8 cellular contexts compared by ENCODE assay signal in genomic region chr1:174258148-174258550, GRCh38.
A peak's percentile ranks its signal among the peaks of the same experiment; 100 is the strongest.
DNase-seq lines count a peak whose midpoint lies in the region; ATAC-seq and TF ChIP-seq lines count a peak whose summit lies in the region.

No MANE protein-coding gene starts in this region.

- H3K36me3 ChIP-seq in HCT116 (ENCODE audit: control insufficient read depth in 1 of 2, insufficient read depth in 2 of 2, low read length in 2 of 2): no peaks in the 10 kb centered on the region
- H3K36me3 ChIP-seq in NT2/D1 (ENCODE audit: insufficient read depth, insufficient read length, low read length): no peaks in the 10 kb centered on the region

- H2AFZ ChIP-seq in HCT116 (ENCODE audit: low read depth, low read length, poor library complexity, severe bottlenecking): no peak overlapping the region

- TF ChIP-seq CTCF in HCT116 (IDR thresholded peaks at IDR 0.05 in 2 of 3, conservative IDR thresholded peaks at IDR 0.05 in 1 of 3; ENCODE audit: borderline replicate concordance in 1 of 3, insufficient read depth in 1 of 3, low read depth in 2 of 3, low read length in 2 of 3): peak; percentile 45 to 75 (median 66)

- peak; percentile 67 for TF ChIP-seq RAD21 in HCT116 (IDR thresholded peaks at IDR 0.05; ENCODE audit: low read depth)

- no peaks in the 10 kb centered on the region for H3K79me2 ChIP-seq in HCT116 (ENCODE audit: insufficient read depth, low read length)

- POLR2A ChIA-PET in HCT116 (lab: Charles Lee): no interaction called here

- peak; percentile 84 for ATAC-seq in HCT116
- no peak for ATAC-seq in HG03025 (IDR thresholded peaks at IDR 0.05; ENCODE audit: low FRiP score, unreplicated experiment)
- no peak for ATAC-seq in GM19455 (IDR thresholded peaks at IDR 0.05; ENCODE audit: unreplicated experiment)

- TF ChIP-seq POLR2A in HCT116 (IDR thresholded peaks at IDR 0.05; ENCODE audit: borderline replicate concordance, extremely low read depth, insufficient read depth, insufficient read length): no peak

- no TSS peak for BruUV-seq in HCT116 (replicated peaks; lab: Mats Ljungman, UMichigan)

- no peaks in the 10 kb centered on the region for H3K27me3 ChIP-seq in HCT116 (ENCODE audit: insufficient read depth, low read length)
- H3K27me3 ChIP-seq in NT2/D1 (ENCODE audit: insufficient read depth, insufficient read length): no peaks in the 10 kb centered on the region

- DNase-seq in COLO829 (ENCODE audit: low spot score) (peak; percentile 69), HCT116 (ENCODE audit: low read depth, low spot score) (peak; percentile 45), NT2/D1 (ENCODE audit: low read depth, low spot score) (peak; percentile 62), head of caudate nucleus (peak in 30 of 42 donors; percentile 13 to 81 (median 54)), smooth muscle cell of the brain vasculature (ENCODE audit: low read depth, low spot score) (peak; percentile 13)
- peak; percentile 43 to 49 for DNase-seq in activated T-cell treated with anti-CD3 and anti-CD28 coated beads, Interleukin-2, amount 50 U/mL, for 48 hours

- intact Hi-C loops in HCT116 (cut with micrococcal nuclease) (loop anchor here (1.0 kb wide), 1 partner anchor 486 kb away; no protein-coding TSS in a partner anchor), head of caudate nucleus (cut with DNase I) (loop anchor here (10.0 kb wide), 1 partner anchor 737 kb away; the partner anchor contains the start of gene CACYBP)

- no peaks in the 10 kb centered on the region for H3K4me1 ChIP-seq in HCT116 (ENCODE audit: control insufficient read depth in 1 of 2, insufficient read depth in 2 of 2, low read length in 2 of 2)
- H3K4me1 ChIP-seq in NT2/D1 (ENCODE audit: insufficient read depth, insufficient read length): no peaks in the 10 kb centered on the region

- no peaks in the 10 kb centered on the region for H3K9me3 ChIP-seq in HCT116 (ENCODE audit: control insufficient read depth in 1 of 2, insufficient read depth in 1 of 2, low read depth in 1 of 2, low read length in 2 of 2)
- no peaks in the 10 kb centered on the region for H3K9me3 ChIP-seq in NT2/D1 (ENCODE audit: insufficient read depth, low read length)

- CTCF ChIA-PET in HCT116 (lab: Charles Lee): interaction anchor here (1.0 to 3.1 kb wide), 2 partner anchors 468 to 489 kb away, joined by 4 to 14 read pairs; no protein-coding TSS in a partner anchor

- no peak overlapping the region for H3K4me2 ChIP-seq in HCT116 (ENCODE audit: low read length)

- H3K27ac ChIP-seq in HCT116 (ENCODE audit: low read depth, low read length): no peak overlapping the region

- H3K4me3 ChIP-seq in HCT116 (replicated peaks in 1 of 2; ENCODE audit: low read depth in 1 of 2, low read length in 2 of 2) (no peak overlapping the region), NT2/D1 (ENCODE audit: insufficient read length, low read depth) (no peak overlapping the region)

- H3K9me2 ChIP-seq in HCT116 (ENCODE audit: insufficient read depth): no peaks in the 10 kb centered on the region

- H4K20me1 ChIP-seq in HCT116 (ENCODE audit: insufficient read depth): no peaks in the 10 kb centered on the region

- no peak overlapping the region for H3K9ac ChIP-seq in HCT116 (ENCODE audit: low read length)
- H3K9ac ChIP-seq in NT2/D1 (ENCODE audit: insufficient read length, low read depth): no peak overlapping the region

- RAD21 ChIA-PET in HCT116 (lab: Charles Lee; ENCODE audit: low non-redundant PET in 1 of 2, low total read pairs in 2 of 2, uncharacterized antibody in 2 of 2, unreplicated experiment in 2 of 2): no interaction called here

TF ChIP-seq in HCT116, 20 proteins besides CTCF, POLR2A, EP300 and RAD21:
- TF ChIP-seq YY1 (IDR thresholded peaks at IDR 0.05; ENCODE audit: extremely low read depth, insufficient replicate concordance, low read depth, low read length): no peak
- TF ChIP-seq MAX (IDR thresholded peaks at IDR 0.05): no peak
- no peak for TF ChIP-seq JUND (IDR thresholded peaks at IDR 0.05)
- TF ChIP-seq ATF3 (IDR thresholded peaks at IDR 0.05): no peak
- no peak for TF ChIP-seq SRF (IDR thresholded peaks at IDR 0.05; ENCODE audit: low read depth)
- TF ChIP-seq EZH2 (IDR thresholded peaks at IDR 0.05): no peak
- TF ChIP-seq POLR2AphosphoS5 (IDR thresholded peaks at IDR 0.05; ENCODE audit: low read depth, low read length): no peak
- no peak for TF ChIP-seq CBX3 (IDR thresholded peaks at IDR 0.05; ENCODE audit: low read depth)
- no peak for TF ChIP-seq ELF1 (IDR thresholded peaks at IDR 0.05; ENCODE audit: borderline replicate concordance, low read depth)
- TF ChIP-seq TCF7L2 (IDR thresholded peaks at IDR 0.05; ENCODE audit: borderline replicate concordance, extremely low read depth, insufficient read depth, insufficient read length): no peak

Comparison
In these comparisons a context has a peak if more than half of its experiments do, and no peak if none do; other contexts are left out.
1. DNase-seq: peak in every context shown above with its lines; median percentile 69 in COLO829; 62 in NT2/D1; 54 in head of caudate nucleus; 46 in activated T-cell treated with anti-CD3 and anti-CD28 coated beads, Interleukin-2, amount 50 U/mL, for 48 hours; 45 in HCT116; 13 in smooth muscle cell of the brain vasculature.